In the genomic region with DNA sequence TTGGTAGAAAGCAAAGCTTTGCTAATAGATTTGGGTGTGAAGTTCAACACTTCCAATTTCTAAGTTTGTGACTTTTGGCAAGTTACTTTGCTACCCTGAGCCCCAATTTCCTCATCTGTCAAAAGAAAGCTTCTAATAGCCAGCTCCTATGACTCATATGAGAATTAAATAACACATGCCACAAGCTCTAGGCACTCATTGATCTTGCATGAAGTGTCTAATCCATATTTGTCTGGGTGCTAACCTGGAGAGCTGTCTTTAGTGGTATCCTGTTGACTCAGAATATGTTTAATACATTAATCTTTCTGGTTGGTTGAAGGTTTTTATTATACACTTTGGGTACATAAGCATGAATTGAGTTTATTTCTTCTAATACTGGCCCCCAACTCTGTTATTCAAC, we compare ENCODE assay signal across 14 cellular contexts.
"Had no signal": no experiment of that assay in that cellular context is flagged by ENCODE, and none has a peak within 500 bp of the region (broad histone marks: within the 10 kb centered on the region; RNA-seq: fewer than 3 reads in every experiment).

No MANE protein-coding gene starts in this region.

- H3K4me1 ChIP-seq: neural progenitor cell, thyroid gland, uterus had no signal

- H2AFZ ChIP-seq: neural progenitor cell had no signal

- H3K9me3 ChIP-seq: ovary, thyroid gland, uterus had no signal

- H3K4me3 ChIP-seq: cardiac muscle cell, coronary artery, neural progenitor cell, ovary, thyroid gland, uterus had no signal

- DNase-seq: activated CD4-positive, CD25-positive, alpha-beta regulatory T cell; activated T-cell treated with anti-CD3 and anti-CD28 coated beads, Interleukin-2, amount 50 U/mL, for 1 hour; effector CD4-positive, alpha-beta T cell; head of caudate nucleus; left ventricle myocardium superior; mesendoderm; ovary; stimulated activated CD4-positive, alpha-beta T cell treated with anti-CD3 and anti-CD28 coated beads, Interleukin-15, amount 100 ng/mL, for 24 hours; stimulated activated CD4-positive, alpha-beta T cell treated with anti-CD3 and anti-CD28 coated beads, Interleukin-4, amount 100 ng/mL, for 24 hours; thyroid gland; uterus had no signal

- H3K27me3 ChIP-seq: cardiac muscle cell, neural progenitor cell, ovary, thyroid gland, uterus had no signal

- ATAC-seq: left ventricle myocardium superior had no signal

- H3K4me2 ChIP-seq: neural progenitor cell had no signal

- H3K27ac ChIP-seq: cardiac muscle cell, coronary artery, neural progenitor cell, ovary, thyroid gland, uterus had no signal

- H3K36me3 ChIP-seq: cardiac muscle cell, neural progenitor cell, ovary, thyroid gland, uterus had no signal

- H3K9ac ChIP-seq: neural progenitor cell had no signal
